1 cellular context compared by ENCODE assay signal in the genomic region with DNA sequence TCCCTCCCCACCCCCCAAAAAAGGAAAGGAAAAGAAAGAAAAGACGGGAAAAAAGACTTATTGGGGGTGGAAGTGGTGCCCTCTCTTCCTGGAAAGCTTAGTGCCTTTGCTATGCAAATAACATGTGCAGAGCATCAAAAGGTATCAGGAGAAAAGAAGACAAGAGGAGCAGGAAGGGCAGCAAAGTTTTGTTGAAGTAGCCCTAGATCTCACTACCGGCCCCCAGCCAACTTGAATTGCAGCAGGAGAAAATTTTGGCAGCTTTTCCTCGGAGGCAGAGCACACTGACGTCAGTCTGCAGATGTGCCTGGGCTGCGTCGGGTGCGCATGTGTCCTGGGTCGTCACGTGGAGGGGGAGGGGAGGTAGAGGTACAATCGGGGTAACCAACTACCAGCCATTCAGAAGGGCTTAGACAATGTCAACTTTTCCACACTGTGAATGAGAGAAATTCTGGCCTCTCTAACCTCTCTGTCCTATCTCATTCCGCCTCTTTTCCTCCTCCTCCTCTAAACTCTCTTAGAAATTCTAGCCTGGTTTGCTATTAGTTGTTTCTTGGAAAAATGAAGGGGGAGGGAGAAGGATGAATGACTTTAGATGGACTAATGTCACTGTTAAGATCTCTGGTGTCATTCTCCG.
A peak's percentile ranks its signal among the peaks of the same experiment; 100 is the strongest.
TF ChIP-seq lines count a peak whose summit lies in the region.

A gene with protein sequence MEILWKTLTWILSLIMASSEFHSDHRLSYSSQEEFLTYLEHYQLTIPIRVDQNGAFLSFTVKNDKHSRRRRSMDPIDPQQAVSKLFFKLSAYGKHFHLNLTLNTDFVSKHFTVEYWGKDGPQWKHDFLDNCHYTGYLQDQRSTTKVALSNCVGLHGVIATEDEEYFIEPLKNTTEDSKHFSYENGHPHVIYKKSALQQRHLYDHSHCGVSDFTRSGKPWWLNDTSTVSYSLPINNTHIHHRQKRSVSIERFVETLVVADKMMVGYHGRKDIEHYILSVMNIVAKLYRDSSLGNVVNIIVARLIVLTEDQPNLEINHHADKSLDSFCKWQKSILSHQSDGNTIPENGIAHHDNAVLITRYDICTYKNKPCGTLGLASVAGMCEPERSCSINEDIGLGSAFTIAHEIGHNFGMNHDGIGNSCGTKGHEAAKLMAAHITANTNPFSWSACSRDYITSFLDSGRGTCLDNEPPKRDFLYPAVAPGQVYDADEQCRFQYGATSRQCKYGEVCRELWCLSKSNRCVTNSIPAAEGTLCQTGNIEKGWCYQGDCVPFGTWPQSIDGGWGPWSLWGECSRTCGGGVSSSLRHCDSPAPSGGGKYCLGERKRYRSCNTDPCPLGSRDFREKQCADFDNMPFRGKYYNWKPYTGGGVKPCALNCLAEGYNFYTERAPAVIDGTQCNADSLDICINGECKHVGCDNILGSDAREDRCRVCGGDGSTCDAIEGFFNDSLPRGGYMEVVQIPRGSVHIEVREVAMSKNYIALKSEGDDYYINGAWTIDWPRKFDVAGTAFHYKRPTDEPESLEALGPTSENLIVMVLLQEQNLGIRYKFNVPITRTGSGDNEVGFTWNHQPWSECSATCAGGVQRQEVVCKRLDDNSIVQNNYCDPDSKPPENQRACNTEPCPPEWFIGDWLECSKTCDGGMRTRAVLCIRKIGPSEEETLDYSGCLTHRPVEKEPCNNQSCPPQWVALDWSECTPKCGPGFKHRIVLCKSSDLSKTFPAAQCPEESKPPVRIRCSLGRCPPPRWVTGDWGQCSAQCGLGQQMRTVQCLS (N-terminal part only) (minus strand): TSS at position 286 of the 637 bp plus-strand sequence. CDS start 8,247 bp downstream, outside the sequence.

TF ChIP-seq in K562, 482 proteins besides CTCF, POLR2A, EP300 and RAD21 (continued from another document and continues in another):
- peak; percentile 92 for TF ChIP-seq CREM (IDR thresholded peaks at IDR 0.05; ENCODE audit: low read depth)
- TF ChIP-seq ZEB2 (IDR thresholded peaks at IDR 0.05) = no peak
- TF ChIP-seq ZC3H11A (IDR thresholded peaks at IDR 0.05; ENCODE audit: low read depth, low read length) = no peak
- TF ChIP-seq, protein P1, sequence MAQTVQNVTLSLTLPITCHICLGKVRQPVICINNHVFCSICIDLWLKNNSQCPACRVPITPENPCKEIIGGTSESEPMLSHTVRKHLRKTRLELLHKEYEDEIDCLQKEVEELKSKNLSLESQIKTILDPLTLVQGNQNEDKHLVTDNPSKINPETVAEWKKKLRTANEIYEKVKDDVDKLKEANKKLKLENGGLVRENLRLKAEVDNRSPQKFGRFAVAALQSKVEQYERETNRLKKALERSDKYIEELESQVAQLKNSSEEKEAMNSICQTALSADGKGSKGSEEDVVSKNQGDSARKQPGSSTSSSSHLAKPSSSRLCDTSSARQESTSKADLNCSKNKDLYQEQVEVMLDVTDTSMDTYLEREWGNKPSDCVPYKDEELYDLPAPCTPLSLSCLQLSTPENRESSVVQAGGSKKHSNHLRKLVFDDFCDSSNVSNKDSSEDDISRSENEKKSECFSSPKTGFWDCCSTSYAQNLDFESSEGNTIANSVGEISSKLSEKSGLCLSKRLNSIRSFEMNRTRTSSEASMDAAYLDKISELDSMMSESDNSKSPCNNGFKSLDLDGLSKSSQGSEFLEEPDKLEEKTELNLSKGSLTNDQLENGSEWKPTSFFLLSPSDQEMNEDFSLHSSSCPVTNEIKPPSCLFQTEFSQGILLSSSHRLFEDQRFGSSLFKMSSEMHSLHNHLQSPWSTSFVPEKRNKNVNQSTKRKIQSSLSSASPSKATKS (CRISPR knock-in tag; IDR thresholded peaks at IDR 0.05) = no peak
- peak in 1 of 2 experiments; percentile 23; a peak in 2 of 4 replicates for TF ChIP-seq TEAD1 (CRISPR knock-in tag; IDR thresholded peaks at IDR 0.05)
- TF ChIP-seq L3MBTL2 (IDR thresholded peaks at IDR 0.05) = peak; percentile 33; the same call in 1 of the 2 replicates
- 0 out of 2 replicates have a peak, but pooled peaks have one; percentile 47 for TF ChIP-seq GATAD2A (IDR thresholded peaks at IDR 0.05)
- peak; percentile 36 for TF ChIP-seq FOSL1 (tag; conservative IDR thresholded peaks at IDR 0.05)
- no peak for TF ChIP-seq SMARCB1 (IDR thresholded peaks at IDR 0.05; ENCODE audit: insufficient read length, low read depth)
- peak; percentile 57; the same call in 1 of the 2 replicates for TF ChIP-seq PHF21A (IDR thresholded peaks at IDR 0.05; ENCODE audit: borderline replicate concordance, low read depth)
- no peak for TF ChIP-seq FOXJ2 (tag; IDR thresholded peaks at IDR 0.05)
- no peak for TF ChIP-seq CBX2 (IDR thresholded peaks at IDR 0.05; ENCODE audit: insufficient read depth, low read length, poor library complexity, severe bottlenecking)
- TF ChIP-seq U2AF1 (optimal IDR thresholded peaks at IDR 0.05; ENCODE audit: low read depth, low read length) = no peak
- TF ChIP-seq, protein P2, sequence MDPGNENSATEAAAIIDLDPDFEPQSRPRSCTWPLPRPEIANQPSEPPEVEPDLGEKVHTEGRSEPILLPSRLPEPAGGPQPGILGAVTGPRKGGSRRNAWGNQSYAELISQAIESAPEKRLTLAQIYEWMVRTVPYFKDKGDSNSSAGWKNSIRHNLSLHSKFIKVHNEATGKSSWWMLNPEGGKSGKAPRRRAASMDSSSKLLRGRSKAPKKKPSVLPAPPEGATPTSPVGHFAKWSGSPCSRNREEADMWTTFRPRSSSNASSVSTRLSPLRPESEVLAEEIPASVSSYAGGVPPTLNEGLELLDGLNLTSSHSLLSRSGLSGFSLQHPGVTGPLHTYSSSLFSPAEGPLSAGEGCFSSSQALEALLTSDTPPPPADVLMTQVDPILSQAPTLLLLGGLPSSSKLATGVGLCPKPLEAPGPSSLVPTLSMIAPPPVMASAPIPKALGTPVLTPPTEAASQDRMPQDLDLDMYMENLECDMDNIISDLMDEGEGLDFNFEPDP (CRISPR knock-in tag; IDR thresholded peaks at IDR 0.05) = no peak
- TF ChIP-seq, protein P3, sequence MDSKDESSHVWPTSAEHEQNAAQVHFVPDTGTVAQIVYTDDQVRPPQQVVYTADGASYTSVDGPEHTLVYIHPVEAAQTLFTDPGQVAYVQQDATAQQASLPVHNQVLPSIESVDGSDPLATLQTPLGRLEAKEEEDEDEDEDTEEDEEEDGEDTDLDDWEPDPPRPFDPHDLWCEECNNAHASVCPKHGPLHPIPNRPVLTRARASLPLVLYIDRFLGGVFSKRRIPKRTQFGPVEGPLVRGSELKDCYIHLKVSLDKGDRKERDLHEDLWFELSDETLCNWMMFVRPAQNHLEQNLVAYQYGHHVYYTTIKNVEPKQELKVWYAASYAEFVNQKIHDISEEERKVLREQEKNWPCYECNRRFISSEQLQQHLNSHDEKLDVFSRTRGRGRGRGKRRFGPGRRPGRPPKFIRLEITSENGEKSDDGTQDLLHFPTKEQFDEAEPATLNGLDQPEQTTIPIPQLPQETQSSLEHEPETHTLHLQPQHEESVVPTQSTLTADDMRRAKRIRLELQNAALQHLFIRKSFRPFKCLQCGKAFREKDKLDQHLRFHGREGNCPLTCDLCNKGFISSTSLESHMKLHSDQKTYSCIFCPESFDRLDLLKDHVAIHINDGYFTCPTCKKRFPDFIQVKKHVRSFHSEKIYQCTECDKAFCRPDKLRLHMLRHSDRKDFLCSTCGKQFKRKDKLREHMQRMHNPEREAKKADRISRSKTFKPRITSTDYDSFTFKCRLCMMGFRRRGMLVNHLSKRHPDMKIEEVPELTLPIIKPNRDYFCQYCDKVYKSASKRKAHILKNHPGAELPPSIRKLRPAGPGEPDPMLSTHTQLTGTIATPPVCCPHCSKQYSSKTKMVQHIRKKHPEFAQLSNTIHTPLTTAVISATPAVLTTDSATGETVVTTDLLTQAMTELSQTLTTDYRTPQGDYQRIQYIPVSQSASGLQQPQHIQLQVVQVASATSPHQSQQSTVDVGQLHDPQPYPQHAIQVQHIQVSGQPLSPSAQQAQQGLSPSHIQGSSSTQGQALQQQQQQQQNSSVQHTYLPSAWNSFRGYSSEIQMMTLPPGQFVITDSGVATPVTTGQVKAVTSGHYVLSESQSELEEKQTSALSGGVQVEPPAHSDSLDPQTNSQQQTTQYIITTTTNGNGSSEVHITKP (IDR thresholded peaks at IDR 0.05; ENCODE audit: partially characterized antibody) = peak; percentile 18
- TF ChIP-seq, protein P4, sequence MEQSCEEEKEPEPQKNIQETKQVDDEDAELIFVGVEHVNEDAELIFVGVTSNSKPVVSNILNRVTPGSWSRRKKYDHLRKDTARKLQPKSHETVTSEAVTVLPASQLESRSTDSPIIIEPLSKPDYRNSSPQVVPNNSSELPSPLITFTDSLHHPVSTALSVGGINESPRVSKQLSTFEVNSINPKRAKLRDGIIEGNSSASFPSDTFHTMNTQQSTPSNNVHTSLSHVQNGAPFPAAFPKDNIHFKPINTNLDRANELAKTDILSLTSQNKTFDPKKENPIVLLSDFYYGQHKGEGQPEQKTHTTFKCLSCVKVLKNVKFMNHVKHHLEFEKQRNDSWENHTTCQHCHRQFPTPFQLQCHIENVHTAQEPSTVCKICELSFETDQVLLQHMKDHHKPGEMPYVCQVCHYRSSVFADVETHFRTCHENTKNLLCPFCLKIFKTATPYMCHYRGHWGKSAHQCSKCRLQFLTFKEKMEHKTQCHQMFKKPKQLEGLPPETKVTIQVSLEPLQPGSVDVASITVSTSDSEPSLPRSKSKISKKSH (CRISPR knock-in tag; IDR thresholded peaks at IDR 0.05) = no peak
- no peak for TF ChIP-seq PTRF (tag; IDR thresholded peaks at IDR 0.05)
- 0 out of 4 replicates have a peak, but pooled peaks of 1 of the 2 experiments have one; percentile 33 for TF ChIP-seq KDM1A (IDR thresholded peaks at IDR 0.05)
- 0 out of 2 replicates have a peak, but pooled peaks have one; percentile 53 for TF ChIP-seq LCOR (CRISPR knock-in tag; IDR thresholded peaks at IDR 0.05)
- no peak for TF ChIP-seq POLR2H (tag; IDR thresholded peaks at IDR 0.05; ENCODE audit: low read depth)
- TF ChIP-seq, protein P5, sequence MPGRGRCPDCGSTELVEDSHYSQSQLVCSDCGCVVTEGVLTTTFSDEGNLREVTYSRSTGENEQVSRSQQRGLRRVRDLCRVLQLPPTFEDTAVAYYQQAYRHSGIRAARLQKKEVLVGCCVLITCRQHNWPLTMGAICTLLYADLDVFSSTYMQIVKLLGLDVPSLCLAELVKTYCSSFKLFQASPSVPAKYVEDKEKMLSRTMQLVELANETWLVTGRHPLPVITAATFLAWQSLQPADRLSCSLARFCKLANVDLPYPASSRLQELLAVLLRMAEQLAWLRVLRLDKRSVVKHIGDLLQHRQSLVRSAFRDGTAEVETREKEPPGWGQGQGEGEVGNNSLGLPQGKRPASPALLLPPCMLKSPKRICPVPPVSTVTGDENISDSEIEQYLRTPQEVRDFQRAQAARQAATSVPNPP (IDR thresholded peaks at IDR 0.05; ENCODE audit: borderline replicate concordance, insufficient read depth, insufficient read length) = no peak
- TF ChIP-seq BHLHE40 (IDR thresholded peaks at IDR 0.05; ENCODE audit: low read length) = peak; percentile 98
- TF ChIP-seq CHD2 (IDR thresholded peaks at IDR 0.05; ENCODE audit: low read depth, low read length) = peak; percentile 62; the same call in 1 of the 2 replicates
- TF ChIP-seq ELF2 (CRISPR knock-in tag; IDR thresholded peaks at IDR 0.05) = no peak
- TF ChIP-seq, protein P6, sequence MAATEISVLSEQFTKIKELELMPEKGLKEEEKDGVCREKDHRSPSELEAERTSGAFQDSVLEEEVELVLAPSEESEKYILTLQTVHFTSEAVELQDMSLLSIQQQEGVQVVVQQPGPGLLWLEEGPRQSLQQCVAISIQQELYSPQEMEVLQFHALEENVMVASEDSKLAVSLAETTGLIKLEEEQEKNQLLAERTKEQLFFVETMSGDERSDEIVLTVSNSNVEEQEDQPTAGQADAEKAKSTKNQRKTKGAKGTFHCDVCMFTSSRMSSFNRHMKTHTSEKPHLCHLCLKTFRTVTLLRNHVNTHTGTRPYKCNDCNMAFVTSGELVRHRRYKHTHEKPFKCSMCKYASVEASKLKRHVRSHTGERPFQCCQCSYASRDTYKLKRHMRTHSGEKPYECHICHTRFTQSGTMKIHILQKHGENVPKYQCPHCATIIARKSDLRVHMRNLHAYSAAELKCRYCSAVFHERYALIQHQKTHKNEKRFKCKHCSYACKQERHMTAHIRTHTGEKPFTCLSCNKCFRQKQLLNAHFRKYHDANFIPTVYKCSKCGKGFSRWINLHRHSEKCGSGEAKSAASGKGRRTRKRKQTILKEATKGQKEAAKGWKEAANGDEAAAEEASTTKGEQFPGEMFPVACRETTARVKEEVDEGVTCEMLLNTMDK (IDR thresholded peaks at IDR 0.05; ENCODE audit: borderline replicate concordance, insufficient read depth, low read depth, low read length, poor library complexity, severe bottlenecking) = no peak
- no peak for TF ChIP-seq HLTF (IDR thresholded peaks at IDR 0.05)
- TF ChIP-seq, protein P7, sequence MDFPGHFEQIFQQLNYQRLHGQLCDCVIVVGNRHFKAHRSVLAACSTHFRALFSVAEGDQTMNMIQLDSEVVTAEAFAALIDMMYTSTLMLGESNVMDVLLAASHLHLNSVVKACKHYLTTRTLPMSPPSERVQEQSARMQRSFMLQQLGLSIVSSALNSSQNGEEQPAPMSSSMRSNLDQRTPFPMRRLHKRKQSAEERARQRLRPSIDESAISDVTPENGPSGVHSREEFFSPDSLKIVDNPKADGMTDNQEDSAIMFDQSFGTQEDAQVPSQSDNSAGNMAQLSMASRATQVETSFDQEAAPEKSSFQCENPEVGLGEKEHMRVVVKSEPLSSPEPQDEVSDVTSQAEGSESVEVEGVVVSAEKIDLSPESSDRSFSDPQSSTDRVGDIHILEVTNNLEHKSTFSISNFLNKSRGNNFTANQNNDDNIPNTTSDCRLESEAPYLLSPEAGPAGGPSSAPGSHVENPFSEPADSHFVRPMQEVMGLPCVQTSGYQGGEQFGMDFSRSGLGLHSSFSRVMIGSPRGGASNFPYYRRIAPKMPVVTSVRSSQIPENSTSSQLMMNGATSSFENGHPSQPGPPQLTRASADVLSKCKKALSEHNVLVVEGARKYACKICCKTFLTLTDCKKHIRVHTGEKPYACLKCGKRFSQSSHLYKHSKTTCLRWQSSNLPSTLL (IDR thresholded peaks at IDR 0.05) = no peak
- peak; percentile 77 for TF ChIP-seq RBM39 (optimal IDR thresholded peaks at IDR 0.05; ENCODE audit: low read depth, low read length)
- TF ChIP-seq ZZZ3 (IDR thresholded peaks at IDR 0.05) = no peak
- TF ChIP-seq MTA3 (IDR thresholded peaks at IDR 0.05; ENCODE audit: borderline replicate concordance) = peak; percentile 18; the same call in 1 of the 2 replicates
- peak; percentile 90 for TF ChIP-seq JUND (IDR thresholded peaks at IDR 0.05; ENCODE audit: borderline replicate concordance, low read depth, low read length)
- TF ChIP-seq JUND (tag; IDR thresholded peaks at IDR 0.05; ENCODE audit: borderline replicate concordance, low read depth, low read length) = peak; percentile 93; the same call in 2 of the 3 replicates
- TF ChIP-seq RBBP5 (IDR thresholded peaks at IDR 0.05; ENCODE audit: borderline replicate concordance, insufficient read depth, low read length, poor library complexity, severe bottlenecking) = no peak
- TF ChIP-seq PHF8 (IDR thresholded peaks at IDR 0.05; ENCODE audit: borderline replicate concordance, low read length) = peak; percentile 15; the same call in 1 of the 2 replicates
- TF ChIP-seq, protein P8, sequence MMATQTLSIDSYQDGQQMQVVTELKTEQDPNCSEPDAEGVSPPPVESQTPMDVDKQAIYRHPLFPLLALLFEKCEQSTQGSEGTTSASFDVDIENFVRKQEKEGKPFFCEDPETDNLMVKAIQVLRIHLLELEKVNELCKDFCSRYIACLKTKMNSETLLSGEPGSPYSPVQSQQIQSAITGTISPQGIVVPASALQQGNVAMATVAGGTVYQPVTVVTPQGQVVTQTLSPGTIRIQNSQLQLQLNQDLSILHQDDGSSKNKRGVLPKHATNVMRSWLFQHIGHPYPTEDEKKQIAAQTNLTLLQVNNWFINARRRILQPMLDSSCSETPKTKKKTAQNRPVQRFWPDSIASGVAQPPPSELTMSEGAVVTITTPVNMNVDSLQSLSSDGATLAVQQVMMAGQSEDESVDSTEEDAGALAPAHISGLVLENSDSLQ (IDR thresholded peaks at IDR 0.05) = peak; percentile 32; the same call in 1 of the 2 replicates
- no peak for TF ChIP-seq FOS (IDR thresholded peaks at IDR 0.05; ENCODE audit: extremely low read depth, insufficient read length)
